8 cellular contexts compared by ENCODE assay signal in the genomic region with DNA sequence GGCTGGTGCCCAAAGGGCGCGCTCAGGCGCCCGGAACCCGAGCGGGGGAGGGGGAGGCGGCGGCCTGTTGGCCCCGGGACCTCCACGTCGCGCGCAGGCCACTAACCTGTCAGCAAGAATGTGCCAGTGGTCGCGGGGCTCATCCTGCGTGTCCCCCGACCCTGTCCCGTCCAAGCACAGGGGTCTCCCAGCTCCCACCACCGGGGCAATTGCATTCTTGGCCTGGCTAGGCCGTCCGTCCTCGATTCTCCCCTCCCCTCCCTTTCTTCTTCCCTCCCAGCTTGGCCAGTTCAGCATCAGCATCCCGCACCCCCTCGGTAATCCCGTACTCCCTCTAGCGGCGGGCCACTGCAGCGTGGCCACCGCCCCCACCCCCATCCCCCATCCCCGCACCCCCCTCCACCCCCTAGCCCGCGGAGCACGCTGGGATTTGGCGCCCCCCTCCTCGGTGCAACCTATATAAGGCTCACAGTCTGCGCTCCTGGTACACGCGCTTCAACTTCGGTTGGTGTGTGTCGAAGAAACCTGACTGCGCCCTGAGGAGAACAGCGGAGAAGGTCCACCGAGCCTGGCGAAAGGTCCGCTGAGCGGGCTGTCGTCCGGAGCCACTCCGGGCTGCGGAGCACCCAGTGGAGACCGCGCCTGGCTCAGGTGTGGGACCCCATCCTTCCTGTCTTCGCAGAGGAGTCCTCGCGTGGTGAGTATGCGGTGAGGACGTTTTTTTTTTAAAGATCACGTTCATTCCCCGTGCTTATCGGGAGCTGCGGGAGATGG. TPM values are rescaled to one million over a fixed set of nuclear protein-coding genes. Genes with fewer than 3 reads are reported as not detected.
DNase-seq lines count a peak whose midpoint lies in the region; ATAC-seq and TF ChIP-seq lines count a peak whose summit lies in the region.

A gene with protein sequence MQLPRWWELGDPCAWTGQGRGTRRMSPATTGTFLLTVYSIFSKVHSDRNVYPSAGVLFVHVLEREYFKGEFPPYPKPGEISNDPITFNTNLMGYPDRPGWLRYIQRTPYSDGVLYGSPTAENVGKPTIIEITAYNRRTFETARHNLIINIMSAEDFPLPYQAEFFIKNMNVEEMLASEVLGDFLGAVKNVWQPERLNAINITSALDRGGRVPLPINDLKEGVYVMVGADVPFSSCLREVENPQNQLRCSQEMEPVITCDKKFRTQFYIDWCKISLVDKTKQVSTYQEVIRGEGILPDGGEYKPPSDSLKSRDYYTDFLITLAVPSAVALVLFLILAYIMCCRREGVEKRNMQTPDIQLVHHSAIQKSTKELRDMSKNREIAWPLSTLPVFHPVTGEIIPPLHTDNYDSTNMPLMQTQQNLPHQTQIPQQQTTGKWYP (minus strand): TSS at position 250 of the 774 bp plus-strand sequence. CDS start 35 bp downstream, at position 215.

- peaks cover 7% of the 10 kb centered on the region for H3K4me1 ChIP-seq in BE2C

- H3K27me3 ChIP-seq in BE2C = no peaks in the 10 kb centered on the region

- H3K9me3 ChIP-seq in BE2C = no peaks in the 10 kb centered on the region

- peaks cover 22% of the 10 kb centered on the region for H3K4me1 Mint-ChIP-seq in WTC11
- peaks cover 22% of the 10 kb centered on the region for H3K4me1 Mint-ChIP-seq in dendritic cell treated with granulocyte-macrophage colony-stimulating factor and Interleukin-4, amounts not matched to agents 40 ng/mL and 50 ng/mL, for 4 days (ENCODE audit: low read depth)

- peak within 1 kb of the TSS; percentile 79; the same call in 1 of the 2 replicates for H3K27ac Mint-ChIP-seq in WTC11
- no peak within 1 kb of the TSS for H3K27ac Mint-ChIP-seq in dendritic cell treated with granulocyte-macrophage colony-stimulating factor and Interleukin-4, amounts not matched to agents 40 ng/mL and 50 ng/mL, for 4 days

- peaks cover 16% of the 10 kb centered on the region for H3K27me3 Mint-ChIP-seq in WTC11 (ENCODE audit: low read depth)
- peaks cover 39% of the 10 kb centered on the region for H3K27me3 Mint-ChIP-seq in dendritic cell treated with granulocyte-macrophage colony-stimulating factor and Interleukin-4, amounts not matched to agents 40 ng/mL and 50 ng/mL, for 4 days

- peaks cover 12% of the 10 kb centered on the region for H3K9me3 Mint-ChIP-seq in WTC11
- peaks cover 13% of the 10 kb centered on the region for H3K9me3 Mint-ChIP-seq in dendritic cell treated with granulocyte-macrophage colony-stimulating factor and Interleukin-4, amounts not matched to agents 40 ng/mL and 50 ng/mL, for 4 days

- intact Hi-C loops in dendritic cell treated with granulocyte-macrophage colony-stimulating factor and Interleukin-4, amounts not matched to agents 40 ng/mL and 50 ng/mL, for 4 days (cut with micrococcal nuclease) = loop anchor here (2.0 kb wide), 1 partner anchor 147 kb away; a partner anchor contains a TSS
- intact Hi-C loops in left colon (cut with DNase I, micrococcal nuclease) = loop anchor here in 1 of 2 donors (10.0 kb wide), 2 partner anchors 201 to 361 kb away; no protein-coding TSS in a partner anchor

- DNase-seq in BE2C = peak; percentile 90
- peak; percentile 76 for DNase-seq in NCI-H2029 (lab: John Stamatoyannopoulos, UW)
- peak; percentile 86 for DNase-seq in WTC11 (ENCODE audit: low spot score)
- peak; percentile 63 to 68 for DNase-seq in left colon
- peak; percentile 64 for DNase-seq in stimulated activated CD4-positive, alpha-beta T cell treated with anti-CD3 and anti-CD28 coated beads, Interleukin-15, amount 100 ng/mL, for 24 hours

- no peaks in the 10 kb centered on the region for H3K36me3 ChIP-seq in BE2C

- POLR2A ChIA-PET in WTC11 (lab: Charles Lee) = interaction anchor here (0.9 to 2.1 kb wide), 2 partner anchors 9 to 207 kb away, joined by 3 to 5 read pairs; no protein-coding TSS in a partner anchor

- peak; percentile 52 for TF ChIP-seq CTCF in BE2C (IDR thresholded peaks at IDR 0.05; ENCODE audit: low read depth, low read length)
- peak; percentile 57 for TF ChIP-seq CTCF in WTC11 (IDR thresholded peaks at IDR 0.05)

- peak within 1 kb of the TSS; percentile 94 for H3K4me3 ChIP-seq in BE2C (ENCODE audit: low read depth, low read length)

- CTCF ChIA-PET in WTC11 (lab: Charles Lee) = interaction anchor here (0.6 to 2.8 kb wide), 17 partner anchors 9 to 1034 kb away, joined by 3 to 21 read pairs (median 3); no protein-coding TSS in a partner anchor

- ATAC-seq in GM19397 (IDR thresholded peaks at IDR 0.05; ENCODE audit: unreplicated experiment) (peak; percentile 17), WTC11 (peak; percentile 13), left colon (no peak), HG03457 (IDR thresholded peaks at IDR 0.05; ENCODE audit: unreplicated experiment) (no peak)

- H3K36me3 Mint-ChIP-seq in WTC11 = peaks cover 13% of the 10 kb centered on the region
- no peaks in the 10 kb centered on the region for H3K36me3 Mint-ChIP-seq in dendritic cell treated with granulocyte-macrophage colony-stimulating factor and Interleukin-4, amounts not matched to agents 40 ng/mL and 50 ng/mL, for 4 days (ENCODE audit: low read depth)

- peak within 1 kb of the TSS; percentile 91 for H3K4me3 Mint-ChIP-seq in WTC11
- H3K4me3 Mint-ChIP-seq in dendritic cell treated with granulocyte-macrophage colony-stimulating factor and Interleukin-4, amounts not matched to agents 40 ng/mL and 50 ng/mL, for 4 days = peak within 1 kb of the TSS; percentile 82

TF ChIP-seq in WTC11, 78 proteins besides CTCF, POLR2A, EP300 and RAD21 (continues in another document):
- TF ChIP-seq TP53 (CRISPR knock-in tag; IDR thresholded peaks at IDR 0.05) (0 out of 2 replicates have a peak, but pooled peaks have one; percentile 17), ZNF219 (CRISPR knock-in tag; IDR thresholded peaks at IDR 0.05; ENCODE audit: borderline replicate concordance) (0 out of 2 replicates have a peak, but pooled peaks have one; percentile 29), ATF1 (CRISPR knock-in tag; IDR thresholded peaks at IDR 0.05) (0 out of 2 replicates have a peak, but pooled peaks have one; percentile 43), MYBL2 (CRISPR knock-in tag; IDR thresholded peaks at IDR 0.05) (peak; percentile 59; the same call in 1 of the 2 replicates), CREB1 (CRISPR knock-in tag; IDR thresholded peaks at IDR 0.05) (peak; percentile 80; the same call in 1 of the 2 replicates), ZNF232 (CRISPR knock-in tag; IDR thresholded peaks at IDR 0.05) (peak; percentile 24; the same call in 1 of the 2 replicates), CREM (CRISPR knock-in tag; IDR thresholded peaks at IDR 0.05) (peak; percentile 43; the same call in 1 of the 2 replicates), ESRRA (CRISPR knock-in tag; IDR thresholded peaks at IDR 0.05; ENCODE audit: borderline replicate concordance) (peak; percentile 46; the same call in 1 of the 2 replicates), ZNF423 (CRISPR knock-in tag; IDR thresholded peaks at IDR 0.05) (no peak)
- TF ChIP-seq, protein P1, sequence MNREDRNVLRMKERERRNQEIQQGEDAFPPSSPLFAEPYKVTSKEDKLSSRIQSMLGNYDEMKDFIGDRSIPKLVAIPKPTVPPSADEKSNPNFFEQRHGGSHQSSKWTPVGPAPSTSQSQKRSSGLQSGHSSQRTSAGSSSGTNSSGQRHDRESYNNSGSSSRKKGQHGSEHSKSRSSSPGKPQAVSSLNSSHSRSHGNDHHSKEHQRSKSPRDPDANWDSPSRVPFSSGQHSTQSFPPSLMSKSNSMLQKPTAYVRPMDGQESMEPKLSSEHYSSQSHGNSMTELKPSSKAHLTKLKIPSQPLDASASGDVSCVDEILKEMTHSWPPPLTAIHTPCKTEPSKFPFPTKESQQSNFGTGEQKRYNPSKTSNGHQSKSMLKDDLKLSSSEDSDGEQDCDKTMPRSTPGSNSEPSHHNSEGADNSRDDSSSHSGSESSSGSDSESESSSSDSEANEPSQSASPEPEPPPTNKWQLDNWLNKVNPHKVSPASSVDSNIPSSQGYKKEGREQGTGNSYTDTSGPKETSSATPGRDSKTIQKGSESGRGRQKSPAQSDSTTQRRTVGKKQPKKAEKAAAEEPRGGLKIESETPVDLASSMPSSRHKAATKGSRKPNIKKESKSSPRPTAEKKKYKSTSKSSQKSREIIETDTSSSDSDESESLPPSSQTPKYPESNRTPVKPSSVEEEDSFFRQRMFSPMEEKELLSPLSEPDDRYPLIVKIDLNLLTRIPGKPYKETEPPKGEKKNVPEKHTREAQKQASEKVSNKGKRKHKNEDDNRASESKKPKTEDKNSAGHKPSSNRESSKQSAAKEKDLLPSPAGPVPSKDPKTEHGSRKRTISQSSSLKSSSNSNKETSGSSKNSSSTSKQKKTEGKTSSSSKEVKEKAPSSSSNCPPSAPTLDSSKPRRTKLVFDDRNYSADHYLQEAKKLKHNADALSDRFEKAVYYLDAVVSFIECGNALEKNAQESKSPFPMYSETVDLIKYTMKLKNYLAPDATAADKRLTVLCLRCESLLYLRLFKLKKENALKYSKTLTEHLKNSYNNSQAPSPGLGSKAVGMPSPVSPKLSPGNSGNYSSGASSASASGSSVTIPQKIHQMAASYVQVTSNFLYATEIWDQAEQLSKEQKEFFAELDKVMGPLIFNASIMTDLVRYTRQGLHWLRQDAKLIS (CRISPR knock-in tag; IDR thresholded peaks at IDR 0.05; ENCODE audit: borderline replicate concordance) = 0 out of 2 replicates have a peak, but pooled peaks have one; percentile 48
- TF ChIP-seq, protein P2, sequence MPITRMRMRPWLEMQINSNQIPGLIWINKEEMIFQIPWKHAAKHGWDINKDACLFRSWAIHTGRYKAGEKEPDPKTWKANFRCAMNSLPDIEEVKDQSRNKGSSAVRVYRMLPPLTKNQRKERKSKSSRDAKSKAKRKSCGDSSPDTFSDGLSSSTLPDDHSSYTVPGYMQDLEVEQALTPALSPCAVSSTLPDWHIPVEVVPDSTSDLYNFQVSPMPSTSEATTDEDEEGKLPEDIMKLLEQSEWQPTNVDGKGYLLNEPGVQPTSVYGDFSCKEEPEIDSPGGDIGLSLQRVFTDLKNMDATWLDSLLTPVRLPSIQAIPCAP (CRISPR knock-in tag; IDR thresholded peaks at IDR 0.05) = no peak

RNA-seq across cellular contexts. Expression of the gene that starts here (rescaled TPM):
- polyA plus RNA-seq in BE2C (2012; ENCODE audit: insufficient read depth, insufficient read length, low read depth) = 82.8 TPM
- total RNA-seq in WTC11 (2021) (19.0 to 25.3 TPM (median 24.2 TPM) in 3 replicates), left colon (10 to 100 TPM in 1 of 2 donors, 1 to 10 TPM in 1; 7.1 to 15.7 TPM)

Comparison
In these comparisons a context has a peak if more than half of its experiments do, and no peak if none do; other contexts are left out.
1. ATAC-seq: peak in GM19397 (single experiment) and WTC11 (single experiment); none in left colon (single experiment) and HG03457 (single experiment).
2. Peak in every context shown above with its lines, with median percentiles within 50 percentile points of each other: DNase-seq.